Comparison of ENCODE assay signal across 10 cellular contexts in the genomic region with DNA sequence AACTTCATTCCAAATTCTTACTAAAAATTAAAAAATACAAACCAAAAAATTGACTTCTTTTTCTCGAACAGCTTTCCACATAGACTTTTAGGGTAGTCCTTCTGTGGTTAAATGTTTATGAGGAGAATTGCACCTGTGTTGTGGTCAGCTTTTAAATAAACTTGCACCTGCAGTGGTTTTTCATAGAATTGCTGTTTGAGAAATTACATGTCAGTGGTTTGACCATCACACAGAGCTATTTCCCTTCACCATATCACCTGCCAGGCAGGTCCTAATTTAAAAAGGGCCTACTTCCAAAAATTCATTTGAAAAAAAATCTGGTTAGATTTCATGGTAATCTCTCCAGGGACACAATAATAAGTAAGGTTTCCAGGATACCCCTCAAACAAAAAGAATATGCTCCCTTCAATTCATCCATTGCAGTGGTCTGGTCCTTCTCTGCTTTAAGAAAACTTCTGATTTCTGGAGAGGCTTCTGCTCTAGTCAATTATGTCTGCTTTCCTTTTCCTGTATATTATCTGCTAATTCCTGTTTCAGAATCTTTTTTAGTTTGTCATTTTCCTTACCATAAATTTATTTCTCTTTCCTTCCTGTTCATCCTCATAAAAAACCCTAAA. TPM values are rescaled to one million over a fixed set of nuclear protein-coding genes. Genes with fewer than 3 reads are reported as not detected.
DNase-seq lines count a peak whose midpoint lies in the region; ATAC-seq and TF ChIP-seq lines count a peak whose summit lies in the region.
"Had no signal": no experiment of that assay in that cellular context is flagged by ENCODE, and none has a peak within 500 bp of the region (broad histone marks: within the 10 kb centered on the region; RNA-seq: fewer than 3 reads in every experiment).

No MANE protein-coding gene starts in this region.

- no peak for DNase-seq in ascending aorta (ENCODE audit: low spot score in 2 of 2)
- DNase-seq in NCI-H345 treated with DMSO at 0.1 percent for 48 hours (lab: John Stamatoyannopoulos, UW; ENCODE audit: unreplicated experiment): no peak
- no peak for DNase-seq in activated effector memory CD4-positive, alpha-beta T cell treated with anti-CD3 and anti-CD28 coated beads, Interleukin-2, amount 50 U/mL, for 16 hours
- DNase-seq in ACHN: no peak
- DNase-seq: activated CD4-positive, alpha-beta T cell treated with anti-CD3 and anti-CD28 coated beads, Interleukin-2, amount 50 U/mL, for 48 hours; hippocampal formation had no signal

- no peaks in the 10 kb centered on the region for H3K27me3 ChIP-seq in SU-DHL-6 (ENCODE audit: low read length)
- no peaks in the 10 kb centered on the region for H3K27me3 ChIP-seq in ascending aorta

- no peaks in the 10 kb centered on the region for H4K20me1 ChIP-seq in SU-DHL-6 (ENCODE audit: low read depth, low read length)

- H3K36me3 ChIP-seq in SU-DHL-6 (ENCODE audit: low read length): no peaks in the 10 kb centered on the region
- H3K36me3 ChIP-seq in ascending aorta: no peaks in the 10 kb centered on the region

- ATAC-seq in GM18502 (IDR thresholded peaks at IDR 0.05; ENCODE audit: poor library complexity, unreplicated experiment): peak; percentile 79
- peak; percentile 62 for ATAC-seq in GM19468 (IDR thresholded peaks at IDR 0.05; ENCODE audit: extremely low read depth, unreplicated experiment)
- peak; percentile 76 for ATAC-seq in HG03066 (IDR thresholded peaks at IDR 0.05; ENCODE audit: low read depth, unreplicated experiment)

- no peaks in the 10 kb centered on the region for H3K4me1 ChIP-seq in ascending aorta

- peak overlapping the region; percentile 33 for H3K9ac ChIP-seq in SU-DHL-6 (ENCODE audit: low read length)

- no peaks in the 10 kb centered on the region for H3K79me2 ChIP-seq in SU-DHL-6 (ENCODE audit: insufficient read depth, low read length)

- peak overlapping the region; percentile 83 for H3K4me2 ChIP-seq in SU-DHL-6 (ENCODE audit: low read depth, low read length, poor library complexity, severe bottlenecking)

- intact Hi-C loops in ascending aorta (cut with DNase I): no loop called here

- H3F3A ChIP-seq in SU-DHL-6 (ENCODE audit: insufficient read depth): peaks cover 35% of the 10 kb centered on the region; the same call in 1 of the 2 replicates

- H3K4me3 ChIP-seq in SU-DHL-6 (ENCODE audit: insufficient read depth, low read length, poor library complexity, severe bottlenecking): peak overlapping the region; percentile 37
- no peak overlapping the region for H3K4me3 ChIP-seq in ascending aorta

- H2AFZ ChIP-seq in SU-DHL-6 (ENCODE audit: low read depth, low read length, severe bottlenecking): no peak overlapping the region

- H3K9me3 ChIP-seq in SU-DHL-6 (ENCODE audit: insufficient read depth, low read length) (no peaks in the 10 kb centered on the region), ascending aorta (no peaks in the 10 kb centered on the region)

- H3K27ac ChIP-seq in SU-DHL-6 (ENCODE audit: low read depth, low read length) (peak overlapping the region; percentile 87), ascending aorta (no peak overlapping the region)

- TF ChIP-seq CTCF in SU-DHL-6 (IDR thresholded peaks at IDR 0.05; ENCODE audit: insufficient read depth, low read length, poor library complexity, severe bottlenecking) (no peak), ascending aorta (IDR thresholded peaks at IDR 0.05) (no peak)

- no peaks in the 10 kb centered on the region for H3K9me2 ChIP-seq in SU-DHL-6 (replicated peaks; ENCODE audit: insufficient read depth, low read length)

- in situ Hi-C loops in ACHN (cut with HindIII; ENCODE audit: low pct_ligation_motif_present, low pct_unique_long_range_greater_than_20kb, low sequenced_read_pairs): no loop called here

RNA-seq across cellular contexts. Expression of a gene that starts 9.8 kb away (rescaled TPM):
- 3.2 TPM for total RNA-seq in ascending aorta

RNA-seq across cellular contexts. Expression of a gene that starts 12.2 kb away (rescaled TPM):
- 4.0 TPM for total RNA-seq in ascending aorta

RNA-seq across cellular contexts. Expression of a gene that starts 43.3 kb away (rescaled TPM):
- total RNA-seq in ascending aorta: 11.7 TPM

RNA-seq across cellular contexts. Expression of a gene that starts 49.9 kb away (rescaled TPM):
- total RNA-seq in ascending aorta: not detected
